18 cellular contexts compared by ENCODE assay signal in genomic region chr7:151199196-151199874, GRCh38. TPM values are rescaled to one million over a fixed set of nuclear protein-coding genes. Genes with fewer than 3 reads are reported as not detected.
DNase-seq lines count a peak whose midpoint lies in the region; ATAC-seq and TF ChIP-seq lines count a peak whose summit lies in the region.
"Had no signal": no experiment of that assay in that cellular context is flagged by ENCODE, and none has a peak within 500 bp of the region (broad histone marks: within the 10 kb centered on the region; RNA-seq: fewer than 3 reads in every experiment).

No MANE protein-coding gene starts in this region.

- H3K36me3 ChIP-seq in endodermal cell (ENCODE audit: control insufficient read depth, insufficient read depth, low read length), result no peaks in the 10 kb centered on the region
- H3K36me3 ChIP-seq: breast epithelium had no signal

- H3K27ac ChIP-seq in endodermal cell (ENCODE audit: low read depth, low read length), result peak overlapping the region; percentile 44
- H3K27ac ChIP-seq: A549, breast epithelium had no signal

- intact Hi-C loops in sciatic nerve (cut with DNase I), result no loop called here

- no peaks in the 10 kb centered on the region for H3K4me1 ChIP-seq in endodermal cell (ENCODE audit: control insufficient read depth, insufficient read depth, low read length)
- H3K4me1 ChIP-seq: A549, breast epithelium had no signal

- no peaks in the 10 kb centered on the region for H3K9me3 Mint-ChIP-seq in endodermal cell
- H3K9me3 Mint-ChIP-seq: CD4-positive, alpha-beta T cell had no signal

- no peak overlapping the region for H3K4me3 Mint-ChIP-seq in endodermal cell
- H3K4me3 Mint-ChIP-seq: CD4-positive, alpha-beta T cell had no signal

- H3K4me1 Mint-ChIP-seq in endodermal cell, result peaks cover 3% of the 10 kb centered on the region

- no peaks in the 10 kb centered on the region for H3K27me3 ChIP-seq in endodermal cell (ENCODE audit: control insufficient read depth, insufficient read depth, low read length, poor library complexity, severe bottlenecking)

- ATAC-seq in sciatic nerve (peak; percentile 43), GM21381 (IDR thresholded peaks at IDR 0.05; ENCODE audit: unreplicated experiment) (no peak)
- ATAC-seq: A549 had no signal

- no peak overlapping the region for H3K27ac Mint-ChIP-seq in endodermal cell
- H3K27ac Mint-ChIP-seq: CD4-positive, alpha-beta T cell had no signal

- no peaks in the 10 kb centered on the region for H3K9me3 ChIP-seq in endodermal cell (ENCODE audit: control insufficient read depth, low read length)
- H3K9me3 ChIP-seq: A549, breast epithelium had no signal

- H3K27me3 Mint-ChIP-seq in endodermal cell (ENCODE audit: insufficient read depth), result peaks cover 33% of the 10 kb centered on the region

- 80 to 84% methylated on average over 21 to 23 of the region's 23 CpGs for WGBS in endodermal cell (ENCODE audit: insufficient coverage in 1 of 2, insufficient read length in 1 of 2), 2 experiments

- no peak overlapping the region for H3K9ac ChIP-seq in endodermal cell (ENCODE audit: extremely low read depth, low read length, poor library complexity, severe bottlenecking)

- no peaks in the 10 kb centered on the region for H3K36me3 Mint-ChIP-seq in endodermal cell (ENCODE audit: low read depth)

- DNase-seq in NCI-H146 (lab: John Stamatoyannopoulos, UW) (peak; percentile 25), NCI-H146 treated with DMSO at 0.1 percent for 48 hours (lab: John Stamatoyannopoulos, UW; ENCODE audit: unreplicated experiment) (no peak), NCI-H446 treated with DMSO at 0.1 percent for 48 hours (lab: John Stamatoyannopoulos, UW) (peak; percentile 36), endodermal cell (peak; percentile 75), sciatic nerve (ENCODE audit: low spot score) (no peak)
- no peak for DNase-seq in activated naive CD4-positive, alpha-beta T cell treated with Interleukin-2 at 50 U/mL for 16 hours
- no peak for DNase-seq in effector CD4-positive, alpha-beta T cell
- DNase-seq: activated effector memory CD4-positive, alpha-beta T cell treated with anti-CD3 and anti-CD28 coated beads, Interleukin-2, amount 50 U/mL, for 16 hours; CD4-positive, alpha-beta T cell; foreskin fibroblast; SW 1271 had no signal

- H3K4me3 ChIP-seq in endodermal cell (ENCODE audit: low read length), result no peak overlapping the region
- H3K4me3 ChIP-seq: A549 had no signal

- TF ChIP-seq CTCF in endodermal cell (conservative IDR thresholded peaks at IDR 0.05), result no peak

RNA-seq across cellular contexts. Expression of gene H2BK1, which starts 11.0 kb away (rescaled TPM):
- total RNA-seq in endodermal cell (not detected), sciatic nerve (not detected)
- not detected for polyA plus RNA-seq in endodermal cell (2013, experiment 1 of 2)
- not detected for polyA plus RNA-seq in endodermal cell (2013, experiment 2 of 2)
- total RNA-seq: breast epithelium; CD4-positive, alpha-beta T cell; HT-29; mesenteric fat pad; NCI-H460 had no signal
- polyA plus RNA-seq: A549, neural cell had no signal

RNA-seq across cellular contexts. Expression of gene ASB10, which starts 12.3 kb away (rescaled TPM):
- total RNA-seq in endodermal cell (not detected), sciatic nerve (not detected)
- not detected for polyA plus RNA-seq in endodermal cell (2013, experiment 1 of 2)
- not detected for polyA plus RNA-seq in endodermal cell (2013, experiment 2 of 2)
- total RNA-seq: breast epithelium; CD4-positive, alpha-beta T cell; HT-29; mesenteric fat pad; NCI-H460 had no signal
- polyA plus RNA-seq: A549, neural cell had no signal

RNA-seq across cellular contexts. Expression of gene ABCF2, which starts 27.7 kb away (rescaled TPM):
- total RNA-seq in endodermal cell (10 to 100 TPM; 43.3 to 48.9 TPM), sciatic nerve (20.8 TPM)
- 43.5 TPM for polyA plus RNA-seq in endodermal cell (2013, experiment 1 of 2)
- polyA plus RNA-seq in endodermal cell (2013, experiment 2 of 2), result 37.8 TPM

RNA-seq across cellular contexts. Expression of gene GBX1, which starts 31.8 kb away (rescaled TPM):
- total RNA-seq in endodermal cell (not detected), sciatic nerve (not detected)
- 1.00 TPM for polyA plus RNA-seq in endodermal cell (2013, experiment 1 of 2)
- polyA plus RNA-seq in endodermal cell (2013, experiment 2 of 2), result 0.75 TPM
- total RNA-seq: breast epithelium; CD4-positive, alpha-beta T cell; HT-29; mesenteric fat pad; NCI-H460 had no signal
- polyA plus RNA-seq: A549, neural cell had no signal

RNA-seq across cellular contexts. Expression of gene CHPF2, which starts 32.9 kb away (rescaled TPM):
- 10 to 100 TPM; 31.9 to 35.6 TPM for total RNA-seq in endodermal cell
- polyA plus RNA-seq in endodermal cell (2013, experiment 1 of 2), result 23.1 TPM
- polyA plus RNA-seq in endodermal cell (2013, experiment 2 of 2), result 19.4 TPM
- 23.6 TPM for total RNA-seq in sciatic nerve

Comparison
In these comparisons a context has a peak if more than half of its experiments do, and no peak if none do; other contexts are left out.
1. DNase-seq: peak in NCI-H146 (single experiment), NCI-H446 treated with DMSO at 0.1 percent for 48 hours (single experiment) and endodermal cell (single experiment); none in NCI-H146 treated with DMSO at 0.1 percent for 48 hours (single experiment), sciatic nerve (single experiment), activated naive CD4-positive, alpha-beta T cell treated with Interleukin-2 at 50 U/mL for 16 hours (single experiment) and effector CD4-positive, alpha-beta T cell (single experiment).